In genomic region chr15:92943581-92943980, GRCh38 we compare ENCODE assay signal across 1 cellular context.
TF ChIP-seq lines count a peak whose summit lies in the region.

No MANE protein-coding gene starts in this region.

TF ChIP-seq in IMR-90, 13 proteins besides CTCF, POLR2A, EP300 and RAD21:
- no peak for TF ChIP-seq SMC3 (IDR thresholded peaks at IDR 0.05; ENCODE audit: low read depth, low read length)
- TF ChIP-seq RFX5 (IDR thresholded peaks at IDR 0.05; ENCODE audit: low read depth, low read length) = no peak
- TF ChIP-seq FOS (IDR thresholded peaks at IDR 0.05; ENCODE audit: low read depth, low read length) = no peak
- TF ChIP-seq USF2 (IDR thresholded peaks at IDR 0.05; ENCODE audit: low read depth, low read length) = no peak
- no peak for TF ChIP-seq RCOR1 (IDR thresholded peaks at IDR 0.05; ENCODE audit: insufficient replicate concordance, low read length)
- TF ChIP-seq CEBPB (IDR thresholded peaks at IDR 0.05; ENCODE audit: low read depth, low read length) = no peak
- no peak for TF ChIP-seq MXI1 (IDR thresholded peaks at IDR 0.05; ENCODE audit: borderline replicate concordance, low read depth, low read length)
- TF ChIP-seq BHLHE40 (IDR thresholded peaks at IDR 0.05; ENCODE audit: low read depth, low read length) = no peak
- TF ChIP-seq CHD1 (IDR thresholded peaks at IDR 0.05; ENCODE audit: low read depth, low read length) = no peak
- TF ChIP-seq MAZ (IDR thresholded peaks at IDR 0.05; ENCODE audit: borderline replicate concordance, low read depth, low read length) = no peak
- TF ChIP-seq MAFK (IDR thresholded peaks at IDR 0.05; ENCODE audit: low read depth, low read length) = no peak
- no peak for TF ChIP-seq NFE2L2 (IDR thresholded peaks at IDR 0.05; ENCODE audit: low read depth, low read length)
- TF ChIP-seq ELK1 (IDR thresholded peaks at IDR 0.05; ENCODE audit: borderline replicate concordance, low read depth, low read length) = no peak
